ENCODE assay signal across 8 cellular contexts in genomic region chr1:29124366-29125236, GRCh38. TPM values are rescaled to one million over a fixed set of nuclear protein-coding genes. Genes with fewer than 3 reads are reported as not detected.
DNase-seq lines count a peak whose midpoint lies in the region; ATAC-seq and TF ChIP-seq lines count a peak whose summit lies in the region.

No MANE protein-coding gene starts in this region.

- no peaks in the 10 kb centered on the region for H3K4me1 ChIP-seq in BE2C

- DNase-seq in BE2C (peak; percentile 52), HUDEP-2 (lab: John Stamatoyannopoulos, UW; ENCODE audit: unreplicated experiment in 76 of 76) (peak in 47 of 76 experiments; percentile 6 to 73 (median 40)), cerebellar cortex (ENCODE audit: low spot score) (peak; percentile 53), left kidney (ENCODE audit: low read depth, low spot score) (peak; percentile 92), NCI-H2081 treated with DMSO at 0.1 percent for 48 hours (lab: John Stamatoyannopoulos, UW) (no peak)
- DNase-seq in stimulated activated CD4-positive, alpha-beta T cell treated with anti-CD3 and anti-CD28 coated beads, Interleukin-4, amount 100 ng/mL, for 48 hours (ENCODE audit: low read depth in 2 of 2): peak; percentile 57 to 68

- H3K9me3 ChIP-seq in BE2C: no peaks in the 10 kb centered on the region

- peak overlapping the region; percentile 51 for H3K4me3 ChIP-seq in BE2C (ENCODE audit: low read depth, low read length)

- peak; percentile 36; the same call in 1 of the 2 replicates for TF ChIP-seq CTCF in BE2C (IDR thresholded peaks at IDR 0.05; ENCODE audit: low read depth, low read length)

- H3K27me3 ChIP-seq in BE2C: peaks cover 24% of the 10 kb centered on the region

- ATAC-seq in activated CD4-positive, CD25-positive, alpha-beta regulatory T cell treated with anti-CD3 and anti-CD28 coated beads, Interleukin-2, amount 50 U/mL, for 24 hours: peak; percentile 46 to 49
- no peak for ATAC-seq in HG03469 (IDR thresholded peaks at IDR 0.05; ENCODE audit: unreplicated experiment)

- no peaks in the 10 kb centered on the region for H3K36me3 ChIP-seq in BE2C

RNA-seq across cellular contexts. Expression of gene TMEM200B, which starts 0.9 kb away (rescaled TPM):
- polyA plus RNA-seq in BE2C (2012; ENCODE audit: insufficient read depth, insufficient read length, low read depth): 0.26 TPM

RNA-seq across cellular contexts. Expression of gene SRSF4, which starts 57.1 kb away (rescaled TPM):
- polyA plus RNA-seq in BE2C (2012; ENCODE audit: insufficient read depth, insufficient read length, low read depth): 78.8 TPM
